ENCODE assay signal across 16 cellular contexts in the genomic region with DNA sequence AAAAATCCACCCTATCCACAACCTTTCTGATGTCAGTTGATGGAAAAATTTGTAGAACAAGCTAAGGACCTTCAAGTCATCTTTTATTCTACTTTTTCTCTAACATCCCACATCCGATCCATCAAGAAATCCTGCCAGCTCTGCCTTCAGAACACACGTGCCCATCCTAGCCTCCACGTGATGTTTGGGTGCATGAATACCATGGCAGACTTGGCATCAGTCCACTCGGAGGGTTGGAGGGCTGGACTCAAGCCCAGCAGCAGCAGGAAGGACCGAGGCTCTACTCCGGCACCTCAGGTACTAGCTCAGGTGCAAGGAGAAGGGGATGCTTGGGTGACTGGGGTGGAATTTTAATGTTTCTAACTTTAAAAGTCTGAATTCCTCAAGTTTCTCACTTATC.
DNase-seq lines count a peak whose midpoint lies in the region; ATAC-seq, FAIRE-seq and TF ChIP-seq lines count a peak whose summit lies in the region.
"Had no signal": no experiment of that assay in that cellular context is flagged by ENCODE, and none has a peak within 500 bp of the region (broad histone marks: within the 10 kb centered on the region; RNA-seq: fewer than 3 reads in every experiment).

No MANE protein-coding gene starts in this region.

- H3K4me1 ChIP-seq in HepG2 (ENCODE audit: insufficient read depth, low read length) (no peaks in the 10 kb centered on the region), right lobe of liver (no peaks in the 10 kb centered on the region)

- H4K20me1 ChIP-seq in HepG2 (ENCODE audit: insufficient read depth, low read length) = no peaks in the 10 kb centered on the region

- TF ChIP-seq CTCF in HepG2 (CRISPR knock-in tag; IDR thresholded peaks at IDR 0.05) = no peak
- no peak for TF ChIP-seq CTCF in right lobe of liver (IDR thresholded peaks at IDR 0.05)

- BruUV-seq in HepG2 (replicated peaks; lab: Mats Ljungman, UMichigan) = no TSS peak

- H3K9ac ChIP-seq in HepG2 (ENCODE audit: insufficient read depth, low read depth, low read length) = no peak overlapping the region

- no peak for TF ChIP-seq EP300 in HepG2 (IDR thresholded peaks at IDR 0.05; ENCODE audit: low read depth in 2 of 2, low read length in 2 of 2)
- TF ChIP-seq EP300 in HepG2 (CRISPR knock-in tag; IDR thresholded peaks at IDR 0.05; ENCODE audit: borderline replicate concordance) = no peak

- TF ChIP-seq RAD21 in HepG2 (CRISPR knock-in tag; IDR thresholded peaks at IDR 0.05) = no peak

- WGBS in HepG2 (ENCODE audit: low lambda C conversion rate) = 13% methylated on average over 6 of the region's 6 CpGs
- WGBS in right lobe of liver (ENCODE audit: insufficient coverage, low coverage, low lambda C conversion rate, missing lambda C conversion rate) = 40% methylated on average over 5 of the region's 6 CpGs

- ATAC-seq in HepG2 (no peak), right lobe of liver (no peak), HG03095 (IDR thresholded peaks at IDR 0.05; ENCODE audit: unreplicated experiment) (no peak)
- ATAC-seq: HCT116 had no signal

- POLR2A ChIA-PET in HepG2 (lab: Yijun Ruan, JAX) = no interaction called here

- no peak overlapping the region for H3K4me3 ChIP-seq in HepG2 (replicated peaks in 1 of 3; ENCODE audit: insufficient read depth in 1 of 3, low read depth in 2 of 3, low read length in 3 of 3)
- H3K4me3 ChIP-seq in right lobe of liver = no peak overlapping the region

- intact Hi-C loops in HepG2 (cut with micrococcal nuclease; ENCODE audit: unreplicated experiment) (no loop called here), right lobe of liver (cut with DNase I) (no loop called here), posterior vena cava (cut with DNase I) (no loop called here)

- H3K27ac ChIP-seq in HepG2 (ENCODE audit: extremely low read length, insufficient read depth, low read length) = no peak overlapping the region
- H3K27ac ChIP-seq in right lobe of liver = no peak overlapping the region

- no peaks in the 10 kb centered on the region for H3K79me2 ChIP-seq in HepG2 (ENCODE audit: insufficient read depth, low read length)

- H3K9me3 ChIP-seq in HepG2 (ENCODE audit: low read length) = no peaks in the 10 kb centered on the region
- H3K9me3 ChIP-seq in right lobe of liver = no peaks in the 10 kb centered on the region

- H3K27me3 ChIP-seq in HepG2 (ENCODE audit: control insufficient read depth in 1 of 2, insufficient read depth in 2 of 2, low read length in 2 of 2) (peaks cover 0 to 3% of the 10 kb centered on the region in 2 experiments; a peak in 1 of 5 replicates), right lobe of liver (no peaks in the 10 kb centered on the region)

- in situ Hi-C loops in HepG2 (cut with HindIII; ENCODE audit: extremely low pct_ligation_motif_present, low pct_unique_long_range_greater_than_20kb) = no loop called here

- TF ChIP-seq POLR2A in HepG2 (IDR thresholded peaks at IDR 0.05; ENCODE audit: insufficient read depth in 1 of 2, low read depth in 2 of 2, low read length in 2 of 2) (no peak), right lobe of liver (IDR thresholded peaks at IDR 0.05) (no peak)

- CTCF ChIA-PET in HepG2 (lab: Yijun Ruan, JAX; ENCODE audit: low intra/inter-chr PET ratio, low total read pairs) = no interaction called here

- no peaks in the 10 kb centered on the region for H3K36me3 ChIP-seq in HepG2 (replicated peaks in 1 of 2; ENCODE audit: control insufficient read depth in 1 of 2, insufficient read depth in 2 of 2, low read length in 2 of 2)
- H3K36me3 ChIP-seq in right lobe of liver = no peaks in the 10 kb centered on the region

- no peak overlapping the region for H3K4me2 ChIP-seq in HepG2 (ENCODE audit: low read depth, low read length)

- no peak for FAIRE-seq in HepG2 (lab: Jason Lieb, UNC)
- FAIRE-seq: A204.1, GM12892 had no signal

- H2AFZ ChIP-seq in HepG2 (ENCODE audit: low read length) = no peak overlapping the region

- no peak for DNase-seq in HepG2 (ENCODE audit: low spot score)
- no peak for DNase-seq in right lobe of liver
- peak; percentile 82 for DNase-seq in NCI-H1105 (lab: John Stamatoyannopoulos, UW)
- peak; percentile 41 for DNase-seq in RPMI8226
- no peak for DNase-seq in posterior vena cava (ENCODE audit: low spot score)
- DNase-seq in A172 (ENCODE audit: low spot score) = no peak
- DNase-seq: C1 segment of cervical spinal cord; CD4-positive, alpha-beta T cell; DMS79; EL; GDM1; KG1 had no signal

TF ChIP-seq in HepG2, 621 proteins besides CTCF, POLR2A, EP300 and RAD21:
- TF ChIP-seq, protein P1, sequence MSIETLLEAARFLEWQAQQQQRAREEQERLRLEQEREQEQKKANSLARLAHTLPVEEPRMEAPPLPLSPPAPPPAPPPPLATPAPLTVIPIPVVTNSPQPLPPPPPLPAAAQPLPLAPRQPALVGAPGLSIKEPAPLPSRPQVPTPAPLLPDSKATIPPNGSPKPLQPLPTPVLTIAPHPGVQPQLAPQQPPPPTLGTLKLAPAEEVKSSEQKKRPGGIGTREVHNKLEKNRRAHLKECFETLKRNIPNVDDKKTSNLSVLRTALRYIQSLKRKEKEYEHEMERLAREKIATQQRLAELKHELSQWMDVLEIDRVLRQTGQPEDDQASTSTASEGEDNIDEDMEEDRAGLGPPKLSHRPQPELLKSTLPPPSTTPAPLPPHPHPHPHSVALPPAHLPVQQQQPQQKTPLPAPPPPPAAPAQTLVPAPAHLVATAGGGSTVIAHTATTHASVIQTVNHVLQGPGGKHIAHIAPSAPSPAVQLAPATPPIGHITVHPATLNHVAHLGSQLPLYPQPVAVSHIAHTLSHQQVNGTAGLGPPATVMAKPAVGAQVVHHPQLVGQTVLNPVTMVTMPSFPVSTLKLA (IDR thresholded peaks at IDR 0.05) = peak; percentile 95
- TF ChIP-seq ZNF207 (IDR thresholded peaks at IDR 0.05; ENCODE audit: borderline replicate concordance) = no peak

Comparison
In these comparisons a context has a peak if more than half of its experiments do, and no peak if none do; other contexts are left out.
1. DNase-seq: peak in NCI-H1105 (single experiment) and RPMI8226 (single experiment); none in HepG2 (single experiment), right lobe of liver (0 of 3), posterior vena cava (single experiment) and A172 (single experiment).